Comparison of ENCODE assay signal across 8 cellular contexts in genomic region chr22:35627267-35628041, GRCh38. TPM values are rescaled to one million over a fixed set of nuclear protein-coding genes. Genes with fewer than 3 reads are reported as not detected.
DNase-seq lines count a peak whose midpoint lies in the region; ATAC-seq and TF ChIP-seq lines count a peak whose summit lies in the region.

No MANE protein-coding gene starts in this region.

- H3K4me3 Mint-ChIP-seq in CD4-positive, alpha-beta T cell, result peak overlapping the region; percentile 79

- H3K4me1 ChIP-seq in gastroesophageal sphincter, result peaks cover 6 to 57% (median 24%) of the 10 kb centered on the region in 3 donors
- H3K4me1 ChIP-seq in tibial artery, result peaks cover 0 to 38% (median 25%) of the 10 kb centered on the region in 4 donors

- POLR2A ChIA-PET in CD4-positive, alpha-beta T cell (lab: Charles Lee), result interaction anchor here (0.6 to 1.4 kb wide), 3 partner anchors 21 to 288 kb away, joined by 3 to 7 read pairs (median 3); partner anchors contain the start of gene APOL6

- WGBS in gastroesophageal sphincter (ENCODE audit: low coverage in 1 of 2), 2 donors, result 0 to 3% methylated on average over 1 to 12 of the region's 21 CpGs

- no peaks in the 10 kb centered on the region for H3K9me3 ChIP-seq in CD4-positive, alpha-beta T cell (ENCODE audit: control insufficient read depth, low read length)
- H3K9me3 ChIP-seq in gastroesophageal sphincter (no peaks in the 10 kb centered on the region), tibial artery (no peaks in the 10 kb centered on the region)

- no peaks in the 10 kb centered on the region for H3K9me3 Mint-ChIP-seq in CD4-positive, alpha-beta T cell

- H3K4me3 ChIP-seq in gastroesophageal sphincter, result peak overlapping the region; percentile 44 to 63
- H3K4me3 ChIP-seq in tibial artery, result peak overlapping the region; percentile 56 to 73

- DNase-seq in CD4-positive, alpha-beta T cell, result peak; percentile 26 to 58 (median 40)
- DNase-seq in HK-2 (ENCODE audit: unreplicated experiment) (peak; percentile 90), RKO (ENCODE audit: low spot score) (peak; percentile 66), omental fat pad (ENCODE audit: low spot score) (peak; percentile 56), tibial artery (peak; percentile 87 to 91)
- peak; percentile 63 for DNase-seq in activated naive CD4-positive, alpha-beta T cell treated with anti-CD3 and anti-CD28 coated beads, Interleukin-2, amount 50 U/mL, for 16 hours

- ATAC-seq in CD4-positive, alpha-beta T cell (ENCODE audit: poor library complexity), result peak; percentile 62
- peak; percentile 78 for ATAC-seq in gastroesophageal sphincter
- ATAC-seq in omental fat pad (ENCODE audit: low FRiP score), result peak; percentile 76
- ATAC-seq in GM19452 (IDR thresholded peaks at IDR 0.05; ENCODE audit: unreplicated experiment), result no peak

- peak in 1 of 2 donors; percentile 37 for TF ChIP-seq POLR2A in gastroesophageal sphincter (IDR thresholded peaks at IDR 0.05)

- peaks cover 23% of the 10 kb centered on the region for H3K4me1 Mint-ChIP-seq in CD4-positive, alpha-beta T cell (ENCODE audit: low read depth)

- H3K27ac ChIP-seq in CD4-positive, alpha-beta T cell (ENCODE audit: low read depth, low read length), result no peak overlapping the region
- H3K27ac ChIP-seq in gastroesophageal sphincter, result peak overlapping the region; percentile 47 to 92 (median 89)
- H3K27ac ChIP-seq in tibial artery, result peak overlapping the region; percentile 82 to 88

- no peaks in the 10 kb centered on the region for H3K27me3 ChIP-seq in CD4-positive, alpha-beta T cell (ENCODE audit: control insufficient read depth, insufficient read depth, low read length)
- H3K27me3 ChIP-seq in gastroesophageal sphincter, result no peaks in the 10 kb centered on the region
- no peaks in the 10 kb centered on the region for H3K27me3 ChIP-seq in tibial artery

- peak; percentile 49 for TF ChIP-seq CTCF in CD4-positive, alpha-beta T cell (IDR thresholded peaks at IDR 0.05)
- TF ChIP-seq CTCF in gastroesophageal sphincter (IDR thresholded peaks at IDR 0.05), result peak in 3 of 4 experiments; percentile 47 to 85 (median 51)
- TF ChIP-seq CTCF in omental fat pad (IDR thresholded peaks at IDR 0.05), result no peak
- peak; percentile 42 to 60 for TF ChIP-seq CTCF in tibial artery (IDR thresholded peaks at IDR 0.05)

- H3K36me3 ChIP-seq in gastroesophageal sphincter (no peaks in the 10 kb centered on the region), tibial artery (no peaks in the 10 kb centered on the region)

- no peak for TF ChIP-seq EP300 in gastroesophageal sphincter (IDR thresholded peaks at IDR 0.05)

- CTCF ChIA-PET in CD4-positive, alpha-beta T cell (lab: Charles Lee), result interaction anchor here (0.6 to 0.7 kb wide), 2 partner anchors 9 to 92 kb away, joined by 3 to 6 read pairs; no protein-coding TSS in a partner anchor

- intact Hi-C loops in CD4-positive, alpha-beta T cell (cut with DNase I, micrococcal nuclease), result loop anchor here (1.0 to 5.0 kb wide), 6 partner anchors 35 to 555 kb away; no protein-coding TSS in a partner anchor
- intact Hi-C loops in tibial artery (cut with DNase I; ENCODE audit: low total_unique reads), result loop anchor here (5.0 kb wide), 3 partner anchors 110 to 495 kb away; no protein-coding TSS in a partner anchor

- H3K27ac Mint-ChIP-seq in CD4-positive, alpha-beta T cell, result no peak overlapping the region

- H3K27me3 Mint-ChIP-seq in CD4-positive, alpha-beta T cell, result peaks cover 9% of the 10 kb centered on the region

- H3K36me3 Mint-ChIP-seq in CD4-positive, alpha-beta T cell (ENCODE audit: low read depth), result no peaks in the 10 kb centered on the region

RNA-seq across cellular contexts. Expression of gene MB, which starts 10.3 kb away (rescaled TPM):
- total RNA-seq in CD4-positive, alpha-beta T cell, result not detected
- 10 to 100 TPM in 1 of 4 donors, 1 to 10 TPM in 2, not detected in 1; 1.0 to 12.9 (median 2.5) TPM for total RNA-seq in gastroesophageal sphincter
- total RNA-seq in omental fat pad, result under 1 TPM in 1 of 4 donors, not detected in 3; 0.44 TPM

RNA-seq across cellular contexts. Expression of gene APOL6, which starts 20.8 kb away (rescaled TPM):
- 10 to 100 TPM; 39.3 TPM for total RNA-seq in CD4-positive, alpha-beta T cell
- total RNA-seq in gastroesophageal sphincter (10 to 100 TPM; 10.4 to 13.3 (median 10.9) TPM), omental fat pad (100 to 1,000 TPM in 1 of 4 donors, 10 to 100 TPM in 3; 53.8 to 104 (median 75.1) TPM)

Comparison
In these comparisons a context has a peak if more than half of its experiments do, and no peak if none do; other contexts are left out.
1. DNase-seq: peak in every context shown above with its lines; median percentile 90 in HK-2; 89 in tibial artery; 66 in RKO; 63 in activated naive CD4-positive, alpha-beta T cell treated with anti-CD3 and anti-CD28 coated beads, Interleukin-2, amount 50 U/mL, for 16 hours; 56 in omental fat pad; 40 in CD4-positive, alpha-beta T cell.
2. CTCF ChIP-seq: peak in CD4-positive, alpha-beta T cell (single experiment), gastroesophageal sphincter (3 of 4) and tibial artery (2 of 2); none in omental fat pad (0 of 3).